11 cellular contexts compared by ENCODE assay signal in genomic region chr17:12637015-12637414, GRCh38. TPM values are rescaled to one million over a fixed set of nuclear protein-coding genes. Genes with fewer than 3 reads are reported as not detected.
DNase-seq lines count a peak whose midpoint lies in the region; ATAC-seq and TF ChIP-seq lines count a peak whose summit lies in the region.
"Had no signal": no experiment of that assay in that cellular context is flagged by ENCODE, and none has a peak within 500 bp of the region (broad histone marks: within the 10 kb centered on the region; RNA-seq: fewer than 3 reads in every experiment).

No MANE protein-coding gene starts in this region.

- no peak for TF ChIP-seq RAD21 in SK-N-SH (IDR thresholded peaks at IDR 0.05; ENCODE audit: low read length)

- no peak overlapping the region for H3K4me3 Mint-ChIP-seq in activated CD4-positive, alpha-beta memory T cell treated with anti-CD3 and anti-CD28 coated beads for 36 hours
- H3K4me3 Mint-ChIP-seq in effector memory CD8-positive, alpha-beta T cell = no peak overlapping the region
- H3K4me3 Mint-ChIP-seq: stimulated activated effector memory CD8-positive, alpha-beta T cell treated with anti-CD3 and anti-CD28 coated beads, Interleukin-12 subunit alpha, Interleukin-12 subunit beta, amount 100 ng/mL, for 72 hours had no signal

- no peaks in the 10 kb centered on the region for H4K20me1 ChIP-seq in SK-N-SH (ENCODE audit: insufficient read depth)

- H3K36me3 Mint-ChIP-seq in activated CD4-positive, alpha-beta memory T cell treated with anti-CD3 and anti-CD28 coated beads for 36 hours = no peaks in the 10 kb centered on the region
- no peaks in the 10 kb centered on the region for H3K36me3 Mint-ChIP-seq in effector memory CD8-positive, alpha-beta T cell (ENCODE audit: insufficient read depth)
- H3K36me3 Mint-ChIP-seq: stimulated activated effector memory CD8-positive, alpha-beta T cell treated with anti-CD3 and anti-CD28 coated beads, Interleukin-12 subunit alpha, Interleukin-12 subunit beta, amount 100 ng/mL, for 72 hours had no signal

- TF ChIP-seq EP300 in SK-N-SH (IDR thresholded peaks at IDR 0.05; ENCODE audit: borderline replicate concordance in 1 of 2, low read depth in 1 of 2, low read length in 1 of 2) = no peak

- H3K9me3 Mint-ChIP-seq in activated CD4-positive, alpha-beta memory T cell treated with anti-CD3 and anti-CD28 coated beads for 36 hours = no peaks in the 10 kb centered on the region
- H3K9me3 Mint-ChIP-seq in effector memory CD8-positive, alpha-beta T cell = peaks cover 0 to 3% of the 10 kb centered on the region in 2 donors

- no peaks in the 10 kb centered on the region for H3K4me1 ChIP-seq in SK-N-SH (ENCODE audit: control insufficient read depth in 1 of 2, insufficient read depth in 2 of 2, low read depth in 1 of 2, low read length in 1 of 2)
- H3K4me1 ChIP-seq in thoracic aorta (ENCODE audit: control insufficient read depth in 1 of 2, low read depth in 2 of 2) = peaks cover 16 to 51% of the 10 kb centered on the region in 2 donors

- no peak overlapping the region for H3K9ac ChIP-seq in SK-N-SH

- DNase-seq in SK-N-SH (no peak), RWPE1 (ENCODE audit: low spot score) (peak; percentile 20), fibroblast of the conjunctiva (ENCODE audit: low read depth) (peak; percentile 70), thoracic aorta (ENCODE audit: low spot score) (peak; percentile 52)
- DNase-seq in activated CD4-positive, alpha-beta memory T cell treated with anti-CD3 and anti-CD28 coated beads for 36 hours = no peak
- DNase-seq in effector memory CD8-positive, alpha-beta T cell = no peak
- DNase-seq: NCI-H774 had no signal

- no peaks in the 10 kb centered on the region for H3K4me1 Mint-ChIP-seq in activated CD4-positive, alpha-beta memory T cell treated with anti-CD3 and anti-CD28 coated beads for 36 hours (ENCODE audit: low read depth)
- no peaks in the 10 kb centered on the region for H3K4me1 Mint-ChIP-seq in effector memory CD8-positive, alpha-beta T cell (ENCODE audit: low read depth in 2 of 2)
- H3K4me1 Mint-ChIP-seq: stimulated activated effector memory CD8-positive, alpha-beta T cell treated with anti-CD3 and anti-CD28 coated beads, Interleukin-12 subunit alpha, Interleukin-12 subunit beta, amount 100 ng/mL, for 72 hours had no signal

- H3K9me2 ChIP-seq in SK-N-SH = no peaks in the 10 kb centered on the region

- 0% methylated on average over 2 of the region's 2 CpGs for WGBS in SK-N-SH (ENCODE audit: low lambda C conversion rate)

- H3K9me3 ChIP-seq in SK-N-SH = no peaks in the 10 kb centered on the region
- H3K9me3 ChIP-seq in thoracic aorta = no peaks in the 10 kb centered on the region

- H3K4me2 ChIP-seq in SK-N-SH = no peak overlapping the region

- TF ChIP-seq CTCF in SK-N-SH (IDR thresholded peaks at IDR 0.05) = no peak
- TF ChIP-seq CTCF in RWPE1 (conservative IDR thresholded peaks at IDR 0.05; ENCODE audit: low read depth) = no peak
- TF ChIP-seq CTCF in thoracic aorta (IDR thresholded peaks at IDR 0.05) = no peak

- no peak overlapping the region for H3K27ac ChIP-seq in SK-N-SH (ENCODE audit: low read depth in 2 of 2, low read length in 1 of 2)
- H3K27ac ChIP-seq in RWPE1 = no peak overlapping the region
- peak overlapping the region; percentile 83 to 91 for H3K27ac ChIP-seq in thoracic aorta
- H3K27ac ChIP-seq: skin epidermis had no signal

- ATAC-seq in SK-N-SH treated with all-trans-retinoic acid at 6 μM for 48 hours (no peak), thoracic aorta (ENCODE audit: insufficient number of reproducible peaks, low FRiP score, low read depth) (peak; percentile 78), GM21360 (IDR thresholded peaks at IDR 0.05; ENCODE audit: unreplicated experiment) (no peak)
- ATAC-seq in effector memory CD8-positive, alpha-beta T cell (replicated peaks) = no peak
- ATAC-seq: stimulated activated effector memory CD8-positive, alpha-beta T cell treated with anti-CD3 and anti-CD28 coated beads, Interleukin-12 subunit alpha, Interleukin-12 subunit beta, amount 100 ng/mL, for 72 hours had no signal

- CTCF ChIA-PET in SK-N-SH (lab: Yijun Ruan, JAX) (no interaction called here), RWPE1 (lab: Yijun Ruan, JAX) (no interaction called here)
- CTCF ChIA-PET in activated CD4-positive, alpha-beta memory T cell treated with anti-CD3 and anti-CD28 coated beads for 36 hours (lab: Charles Lee) = no interaction called here

- no peaks in the 10 kb centered on the region for H3K79me2 ChIP-seq in SK-N-SH (ENCODE audit: insufficient read depth)

- no peaks in the 10 kb centered on the region for H3K36me3 ChIP-seq in SK-N-SH (replicated peaks in 1 of 2; ENCODE audit: control insufficient read depth in 1 of 2, insufficient read depth in 2 of 2, low read length in 1 of 2)
- H3K36me3 ChIP-seq in thoracic aorta = no peaks in the 10 kb centered on the region

- H3K27me3 ChIP-seq in SK-N-SH (ENCODE audit: insufficient read depth) (peaks cover 10% of the 10 kb centered on the region; the same call in 1 of the 2 replicates), thoracic aorta (replicated peaks; ENCODE audit: insufficient read depth) (no peaks in the 10 kb centered on the region)

- no peak overlapping the region for H2AFZ ChIP-seq in SK-N-SH (ENCODE audit: low read depth)

- intact Hi-C loops in activated CD4-positive, alpha-beta memory T cell treated with anti-CD3 and anti-CD28 coated beads for 36 hours (cut with micrococcal nuclease) = no loop called here

- H3K27me3 Mint-ChIP-seq in activated CD4-positive, alpha-beta memory T cell treated with anti-CD3 and anti-CD28 coated beads for 36 hours = peaks cover 3% of the 10 kb centered on the region
- peaks cover 0 to 22% of the 10 kb centered on the region in 2 donors for H3K27me3 Mint-ChIP-seq in effector memory CD8-positive, alpha-beta T cell

- H3K27ac Mint-ChIP-seq in activated CD4-positive, alpha-beta memory T cell treated with anti-CD3 and anti-CD28 coated beads for 36 hours = no peak overlapping the region
- H3K27ac Mint-ChIP-seq in effector memory CD8-positive, alpha-beta T cell = no peak overlapping the region
- H3K27ac Mint-ChIP-seq: stimulated activated effector memory CD8-positive, alpha-beta T cell treated with anti-CD3 and anti-CD28 coated beads, Interleukin-12 subunit alpha, Interleukin-12 subunit beta, amount 100 ng/mL, for 72 hours had no signal

- POLR2A ChIA-PET in SK-N-SH (lab: Yijun Ruan, JAX) (no interaction called here), RWPE1 (lab: Yijun Ruan, JAX; ENCODE audit: low non-redundant PET) (no interaction called here)
- POLR2A ChIA-PET in activated CD4-positive, alpha-beta memory T cell treated with anti-CD3 and anti-CD28 coated beads for 36 hours (lab: Charles Lee) = no interaction called here

- H3F3A ChIP-seq in SK-N-SH (replicated peaks; ENCODE audit: insufficient read depth) = peaks cover 4% of the 10 kb centered on the region

- H3K4me3 ChIP-seq in SK-N-SH (ENCODE audit: low read depth in 2 of 2, low read length in 1 of 2) = no peak overlapping the region
- no peak overlapping the region for H3K4me3 ChIP-seq in thoracic aorta
- H3K4me3 ChIP-seq: skin epidermis had no signal

TF ChIP-seq in SK-N-SH, 30 proteins besides CTCF, POLR2A, EP300 and RAD21:
- TF ChIP-seq YY1 (IDR thresholded peaks at IDR 0.05; ENCODE audit: low read depth) (no peak), FOSL2 (IDR thresholded peaks at IDR 0.05; ENCODE audit: borderline replicate concordance, low read depth) (0 out of 2 replicates have a peak, but pooled peaks have one; percentile 16), RXRA (IDR thresholded peaks at IDR 0.05; ENCODE audit: borderline replicate concordance, low read depth) (no peak)

TF ChIP-seq in SK-N-SH treated with all-trans-retinoic acid at 6 μM for 48 hours, 23 proteins besides CTCF, POLR2A, EP300 and RAD21 (continues in another document):
- TF ChIP-seq OSR1 (CRISPR knock-in tag; IDR thresholded peaks at IDR 0.05) (no peak), ZFP3 (CRISPR knock-in tag; IDR thresholded peaks at IDR 0.05) (no peak), BACH2 (CRISPR knock-in tag; IDR thresholded peaks at IDR 0.05; ENCODE audit: borderline replicate concordance) (no peak), ZNF70 (CRISPR knock-in tag; IDR thresholded peaks at IDR 0.05) (no peak), PPARA (CRISPR knock-in tag; IDR thresholded peaks at IDR 0.05; ENCODE audit: borderline replicate concordance) (no peak), CSDC2 (CRISPR knock-in tag; IDR thresholded peaks at IDR 0.05) (no peak), SNAI2 (CRISPR knock-in tag; IDR thresholded peaks at IDR 0.05) (no peak), ZFP30 (CRISPR knock-in tag; IDR thresholded peaks at IDR 0.05) (no peak), ZNF565 (CRISPR knock-in tag; conservative IDR thresholded peaks at IDR 0.05; ENCODE audit: low read depth) (no peak), POU6F1 (CRISPR knock-in tag; IDR thresholded peaks at IDR 0.05; ENCODE audit: borderline replicate concordance, low read depth) (no peak)

RNA-seq across cellular contexts. Expression of gene MYOCD, which starts 28.7 kb away (rescaled TPM):
- not detected in 2 replicates for polyA plus RNA-seq in SK-N-SH (2012; rRNA removed)
- not detected in 2 replicates for polyA plus RNA-seq in SK-N-SH (2012; cell fraction: cytosol; rRNA removed)
- not detected in 2 replicates for polyA plus RNA-seq in SK-N-SH (2012; cell fraction: nucleus; rRNA removed)
- 100 to 1,000 TPM; 102 to 113 TPM for total RNA-seq in thoracic aorta
- not detected for total RNA-seq in activated CD4-positive, alpha-beta memory T cell treated with anti-CD3 and anti-CD28 coated beads for 36 hours

Comparison
In these comparisons a context has a peak if more than half of its experiments do, and no peak if none do; other contexts are left out.
1. DNase-seq: peak in RWPE1 (single experiment), fibroblast of the conjunctiva (single experiment) and thoracic aorta (single experiment); none in SK-N-SH (single experiment), activated CD4-positive, alpha-beta memory T cell treated with anti-CD3 and anti-CD28 coated beads for 36 hours (single experiment) and effector memory CD8-positive, alpha-beta T cell (0 of 3).
2. H3K27ac ChIP-seq: peak in thoracic aorta (2 of 2); none in SK-N-SH (0 of 2) and RWPE1 (single experiment).
3. RNA of gene MYOCD, which starts 28.7 kb away (total RNA-seq): 102 to 113 TPM in thoracic aorta; not detected in activated CD4-positive, alpha-beta memory T cell treated with anti-CD3 and anti-CD28 coated beads for 36 hours; every median in the first group is over 100 times any median in the second.